10 cellular contexts compared by ENCODE assay signal in genomic region chr5:176630681-176631222, GRCh38. TPM values are rescaled to one million over a fixed set of nuclear protein-coding genes. Genes with fewer than 3 reads are reported as not detected.
DNase-seq lines count a peak whose midpoint lies in the region; ATAC-seq and TF ChIP-seq lines count a peak whose summit lies in the region.
"Had no signal": no experiment of that assay in that cellular context is flagged by ENCODE, and none has a peak within 500 bp of the region (broad histone marks: within the 10 kb centered on the region; RNA-seq: fewer than 3 reads in every experiment).

No MANE protein-coding gene starts in this region.

- no peaks in the 10 kb centered on the region for H3K9me3 Mint-ChIP-seq in activated naive CD4-positive, alpha-beta T cell treated with anti-CD3 and anti-CD28 coated beads, Interleukin-2, amount 50 U/mL, for 24 hours
- no peaks in the 10 kb centered on the region for H3K9me3 Mint-ChIP-seq in activated naive CD4-positive, alpha-beta T cell treated with anti-CD3 and anti-CD28 coated beads, Interleukin-2, amount 50 U/mL, for 72 hours
- no peaks in the 10 kb centered on the region for H3K9me3 Mint-ChIP-seq in activated naive CD8-positive, alpha-beta T cell treated with anti-CD3 and anti-CD28 coated beads, Interleukin-2, amount 10 ng/mL, durations not matched to agents 7 days and 5 days

- intact Hi-C loops in left colon (cut with DNase I, micrococcal nuclease): no loop called here

- no peak for DNase-seq in activated naive CD4-positive, alpha-beta T cell treated with anti-CD3 and anti-CD28 coated beads, Interleukin-2, amount 50 U/mL, for 72 hours (ENCODE audit: low spot score in 2 of 2)
- no peak for DNase-seq in activated naive CD8-positive, alpha-beta T cell treated with anti-CD3 and anti-CD28 coated beads, Interleukin-2, amount 10 ng/mL, durations not matched to agents 7 days and 5 days
- no peak for DNase-seq in left colon
- DNase-seq in tibial nerve (ENCODE audit: low spot score in 2 of 2): no peak
- DNase-seq: central memory CD4-positive, alpha-beta T cell; DND-41 had no signal

- H3K4me1 Mint-ChIP-seq in activated naive CD4-positive, alpha-beta T cell treated with anti-CD3 and anti-CD28 coated beads, Interleukin-2, amount 50 U/mL, for 24 hours: peaks cover 11% of the 10 kb centered on the region
- H3K4me1 Mint-ChIP-seq in activated naive CD8-positive, alpha-beta T cell treated with anti-CD3 and anti-CD28 coated beads, Interleukin-2, amount 10 ng/mL, durations not matched to agents 7 days and 5 days: peaks cover 17% of the 10 kb centered on the region

- no peaks in the 10 kb centered on the region for H3K36me3 Mint-ChIP-seq in activated naive CD4-positive, alpha-beta T cell treated with anti-CD3 and anti-CD28 coated beads, Interleukin-2, amount 50 U/mL, for 24 hours
- no peaks in the 10 kb centered on the region for H3K36me3 Mint-ChIP-seq in activated naive CD4-positive, alpha-beta T cell treated with anti-CD3 and anti-CD28 coated beads, Interleukin-2, amount 50 U/mL, for 72 hours
- no peaks in the 10 kb centered on the region for H3K36me3 Mint-ChIP-seq in activated naive CD8-positive, alpha-beta T cell treated with anti-CD3 and anti-CD28 coated beads, Interleukin-2, amount 10 ng/mL, durations not matched to agents 7 days and 5 days

- H3K4me3 Mint-ChIP-seq in activated naive CD4-positive, alpha-beta T cell treated with anti-CD3 and anti-CD28 coated beads, Interleukin-2, amount 50 U/mL, for 24 hours: peak overlapping the region; percentile 57
- peak overlapping the region; percentile 64 for H3K4me3 Mint-ChIP-seq in activated naive CD8-positive, alpha-beta T cell treated with anti-CD3 and anti-CD28 coated beads, Interleukin-2, amount 10 ng/mL, durations not matched to agents 7 days and 5 days

- no peak for ATAC-seq in activated naive CD4-positive, alpha-beta T cell treated with anti-CD3 and anti-CD28 coated beads, Interleukin-2, amount 50 U/mL, for 72 hours
- no peak for ATAC-seq in activated naive CD8-positive, alpha-beta T cell treated with anti-CD3 and anti-CD28 coated beads, Interleukin-2, amount 10 ng/mL, durations not matched to agents 7 days and 5 days (ENCODE audit: low read depth)
- ATAC-seq in left colon (peak; percentile 2), HG02938 (IDR thresholded peaks at IDR 0.05; ENCODE audit: unreplicated experiment) (no peak), GM18505 (IDR thresholded peaks at IDR 0.05; ENCODE audit: unreplicated experiment) (no peak), HG03280 (IDR thresholded peaks at IDR 0.05; ENCODE audit: unreplicated experiment) (no peak)

- H3K27ac Mint-ChIP-seq in activated naive CD4-positive, alpha-beta T cell treated with anti-CD3 and anti-CD28 coated beads, Interleukin-2, amount 50 U/mL, for 24 hours: no peak overlapping the region
- no peak overlapping the region for H3K27ac Mint-ChIP-seq in activated naive CD4-positive, alpha-beta T cell treated with anti-CD3 and anti-CD28 coated beads, Interleukin-2, amount 50 U/mL, for 72 hours
- H3K27ac Mint-ChIP-seq in activated naive CD8-positive, alpha-beta T cell treated with anti-CD3 and anti-CD28 coated beads, Interleukin-2, amount 10 ng/mL, durations not matched to agents 7 days and 5 days: no peak overlapping the region

- H3K27me3 ChIP-seq in tibial nerve: peaks cover 0 to 81% of the 10 kb centered on the region in 2 donors

- peaks cover 49% of the 10 kb centered on the region for H3K27me3 Mint-ChIP-seq in activated naive CD4-positive, alpha-beta T cell treated with anti-CD3 and anti-CD28 coated beads, Interleukin-2, amount 50 U/mL, for 24 hours
- peaks cover 77% of the 10 kb centered on the region for H3K27me3 Mint-ChIP-seq in activated naive CD8-positive, alpha-beta T cell treated with anti-CD3 and anti-CD28 coated beads, Interleukin-2, amount 10 ng/mL, durations not matched to agents 7 days and 5 days

- H3K4me1 ChIP-seq in tibial nerve: peaks cover 0 to 20% (median 6%) of the 10 kb centered on the region in 4 donors

- TF ChIP-seq EP300 in tibial nerve (IDR thresholded peaks at IDR 0.05): no peak

- POLR2A ChIA-PET in activated naive CD8-positive, alpha-beta T cell treated with anti-CD3 and anti-CD28 coated beads, Interleukin-2, amount 10 ng/mL, durations not matched to agents 7 days and 5 days (lab: Charles Lee): interaction anchor here (0.6 to 1.7 kb wide), 5 partner anchors 9 to 205 kb away, joined by 3 to 8 read pairs (median 3); partner anchors contain the start of gene TSPAN17

- no peaks in the 10 kb centered on the region for H3K9me3 ChIP-seq in tibial nerve

- TF ChIP-seq CTCF in tibial nerve (IDR thresholded peaks at IDR 0.05): no peak

- TF ChIP-seq POLR2A in tibial nerve (IDR thresholded peaks at IDR 0.05): no peak
- no peak for TF ChIP-seq POLR2A in GM18505 (IDR thresholded peaks at IDR 0.05; ENCODE audit: borderline replicate concordance, extremely low read depth, insufficient read depth, insufficient read length)

- H3K27ac ChIP-seq in tibial nerve: no peak overlapping the region

- no peaks in the 10 kb centered on the region for H3K36me3 ChIP-seq in tibial nerve

- H3K4me3 ChIP-seq in tibial nerve: peak overlapping the region in 3 of 4 donors; percentile 2 to 46 (median 32)

- WGBS in tibial nerve, 2 donors: 7 to 9% methylated on average over 15 to 20 of the region's 20 CpGs

RNA-seq across cellular contexts. Expression of gene EIF4E1B, which starts 0.3 kb away (rescaled TPM):
- not detected for total RNA-seq in activated naive CD4-positive, alpha-beta T cell treated with anti-CD3 and anti-CD28 coated beads, Interleukin-2, amount 50 U/mL, for 72 hours
- total RNA-seq in activated naive CD8-positive, alpha-beta T cell treated with anti-CD3 and anti-CD28 coated beads, Interleukin-2, amount 10 ng/mL, durations not matched to agents 7 days and 5 days: not detected
- total RNA-seq in left colon (not detected), tibial nerve (not detected)

RNA-seq across cellular contexts. Expression of gene SNCB, which starts 0.4 kb away (rescaled TPM):
- 1 to 10 TPM in 1 of 2 donors, not detected in 1; 1.2 TPM for total RNA-seq in activated naive CD4-positive, alpha-beta T cell treated with anti-CD3 and anti-CD28 coated beads, Interleukin-2, amount 50 U/mL, for 72 hours
- total RNA-seq in activated naive CD8-positive, alpha-beta T cell treated with anti-CD3 and anti-CD28 coated beads, Interleukin-2, amount 10 ng/mL, durations not matched to agents 7 days and 5 days: under 1 TPM in 1 of 2 experiments, not detected in 1; 0.28 TPM
- total RNA-seq in left colon: not detected
- not detected for total RNA-seq in tibial nerve

RNA-seq across cellular contexts. Expression of gene TSPAN17, which starts 16.5 kb away (rescaled TPM):
- 10 to 100 TPM; 14.3 to 30.9 TPM for total RNA-seq in activated naive CD4-positive, alpha-beta T cell treated with anti-CD3 and anti-CD28 coated beads, Interleukin-2, amount 50 U/mL, for 72 hours
- 10 to 100 TPM; 39.6 to 40.7 TPM for total RNA-seq in activated naive CD8-positive, alpha-beta T cell treated with anti-CD3 and anti-CD28 coated beads, Interleukin-2, amount 10 ng/mL, durations not matched to agents 7 days and 5 days
- 10 to 100 TPM; 34.8 to 37.2 TPM for total RNA-seq in left colon
- 10 to 100 TPM; 11.0 to 25.8 (median 14.3) TPM for total RNA-seq in tibial nerve

RNA-seq across cellular contexts. Expression of gene GPRIN1, which starts 20.8 kb away (rescaled TPM):
- total RNA-seq in activated naive CD4-positive, alpha-beta T cell treated with anti-CD3 and anti-CD28 coated beads, Interleukin-2, amount 50 U/mL, for 72 hours: 1 to 10 TPM; 4.6 to 5.1 TPM
- total RNA-seq in activated naive CD8-positive, alpha-beta T cell treated with anti-CD3 and anti-CD28 coated beads, Interleukin-2, amount 10 ng/mL, durations not matched to agents 7 days and 5 days: 1 to 10 TPM; 1.5 to 1.6 TPM
- total RNA-seq in left colon: 1 to 10 TPM; 1.7 to 1.9 TPM
- total RNA-seq in tibial nerve: under 1 TPM in 2 of 4 donors, not detected in 2; 0.22 to 0.90 TPM
